8 cellular contexts compared by ENCODE assay signal in the genomic region with DNA sequence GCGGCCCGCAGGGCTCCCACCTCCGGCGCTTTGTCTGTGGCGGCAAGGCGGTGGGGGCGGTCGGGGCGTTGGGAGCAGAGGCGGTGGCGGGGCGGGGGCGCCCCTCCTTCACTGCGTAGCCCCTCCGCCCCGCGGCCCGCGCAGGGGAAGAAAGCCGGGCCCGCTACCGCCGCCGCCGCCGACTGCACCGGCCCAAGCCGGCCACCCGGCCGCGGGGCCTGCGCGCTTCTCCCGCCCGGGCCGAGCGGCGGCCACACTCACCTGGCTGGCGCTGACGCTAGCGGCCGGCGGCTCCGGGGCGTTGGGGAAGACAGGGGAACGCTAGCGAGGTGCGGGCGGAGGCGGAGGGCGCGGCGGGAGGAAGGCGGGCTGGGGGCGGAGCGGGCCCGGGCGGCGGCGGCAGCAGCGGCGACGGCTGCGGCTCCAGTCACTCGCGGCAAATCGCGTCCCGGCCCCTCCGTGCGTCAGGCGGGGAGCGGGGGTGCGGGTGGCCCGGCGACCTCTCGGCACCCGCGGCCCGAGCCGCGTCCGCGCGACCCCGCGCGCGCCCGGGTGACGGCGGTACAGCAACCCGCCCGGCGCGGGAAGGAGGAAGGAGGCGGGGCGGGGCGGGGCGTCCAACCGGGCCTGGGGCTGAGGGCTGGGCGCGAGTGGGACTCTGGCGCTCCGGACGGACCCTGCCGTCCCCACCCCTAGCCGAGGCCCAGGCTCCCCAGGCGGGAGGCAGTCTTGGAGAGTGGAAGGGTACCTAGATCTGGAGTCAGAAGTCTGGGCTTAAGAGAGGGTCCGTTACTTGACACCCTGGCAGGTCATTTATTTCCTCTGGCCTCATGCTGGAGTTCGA. TPM values are rescaled to one million over a fixed set of nuclear protein-coding genes. Genes with fewer than 3 reads are reported as not detected.
A peak's percentile ranks its signal among the peaks of the same experiment; 100 is the strongest.
DNase-seq lines count a peak whose midpoint lies in the region; ATAC-seq and TF ChIP-seq lines count a peak whose summit lies in the region.

A gene with protein sequence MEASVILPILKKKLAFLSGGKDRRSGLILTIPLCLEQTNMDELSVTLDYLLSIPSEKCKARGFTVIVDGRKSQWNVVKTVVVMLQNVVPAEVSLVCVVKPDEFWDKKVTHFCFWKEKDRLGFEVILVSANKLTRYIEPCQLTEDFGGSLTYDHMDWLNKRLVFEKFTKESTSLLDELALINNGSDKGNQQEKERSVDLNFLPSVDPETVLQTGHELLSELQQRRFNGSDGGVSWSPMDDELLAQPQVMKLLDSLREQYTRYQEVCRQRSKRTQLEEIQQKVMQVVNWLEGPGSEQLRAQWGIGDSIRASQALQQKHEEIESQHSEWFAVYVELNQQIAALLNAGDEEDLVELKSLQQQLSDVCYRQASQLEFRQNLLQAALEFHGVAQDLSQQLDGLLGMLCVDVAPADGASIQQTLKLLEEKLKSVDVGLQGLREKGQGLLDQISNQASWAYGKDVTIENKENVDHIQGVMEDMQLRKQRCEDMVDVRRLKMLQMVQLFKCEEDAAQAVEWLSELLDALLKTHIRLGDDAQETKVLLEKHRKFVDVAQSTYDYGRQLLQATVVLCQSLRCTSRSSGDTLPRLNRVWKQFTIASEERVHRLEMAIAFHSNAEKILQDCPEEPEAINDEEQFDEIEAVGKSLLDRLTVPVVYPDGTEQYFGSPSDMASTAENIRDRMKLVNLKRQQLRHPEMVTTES (minus strand): TSS at position 595 of the 844 bp plus-strand sequence. CDS start 72,991 bp downstream, outside the sequence.

- H3K9me3 ChIP-seq in CD8-positive, alpha-beta memory T cell (ENCODE audit: low read length): no peaks in the 10 kb centered on the region
- no peaks in the 10 kb centered on the region for H3K9me3 ChIP-seq in tibial nerve

- peak within 1 kb of the TSS; percentile 42 for H3K4me3 ChIP-seq in CD8-positive, alpha-beta memory T cell (ENCODE audit: low read length)
- peak within 1 kb of the TSS; percentile 73 to 81 (median 77) for H3K4me3 ChIP-seq in tibial nerve

- H3K4me1 Mint-ChIP-seq in CD8-positive, alpha-beta memory T cell: peaks cover 11 to 22% (median 20%) of the 10 kb centered on the region in 3 donors

- WGBS in tibial nerve, 2 donors: 1% methylated on average over 47 to 73 of the region's 111 CpGs

- CTCF ChIA-PET in CD8-positive, alpha-beta memory T cell (lab: Charles Lee): no interaction called here

- H3K27me3 ChIP-seq in CD8-positive, alpha-beta memory T cell (ENCODE audit: insufficient read depth, low read length, poor library complexity, severe bottlenecking): no peaks in the 10 kb centered on the region
- H3K27me3 ChIP-seq in tibial nerve: no peaks in the 10 kb centered on the region

- ATAC-seq in GM19438 (IDR thresholded peaks at IDR 0.05; ENCODE audit: low read depth, unreplicated experiment) (peak; percentile 71), HG03520 (IDR thresholded peaks at IDR 0.05; ENCODE audit: unreplicated experiment) (peak; percentile 58)

- no peak within 1 kb of the TSS for H3K27ac ChIP-seq in CD8-positive, alpha-beta memory T cell (ENCODE audit: low read depth, low read length)
- peak within 1 kb of the TSS; percentile 84 to 91 (median 89) for H3K27ac ChIP-seq in tibial nerve

- H3K27ac Mint-ChIP-seq in CD8-positive, alpha-beta memory T cell: peak within 1 kb of the TSS in 4 of 8 donors; percentile 10 to 58 (median 36)

- peaks cover 0 to 7% (median 2%) of the 10 kb centered on the region in 5 donors for H3K9me3 Mint-ChIP-seq in CD8-positive, alpha-beta memory T cell

- peak; percentile 28 to 48 (median 39) for DNase-seq in CD8-positive, alpha-beta memory T cell
- DNase-seq in activated naive CD4-positive, alpha-beta T cell treated with Interleukin-2 at 50 U/mL for 16 hours: peak; percentile 63
- DNase-seq in germinal center (ENCODE audit: low spot score) (peak; percentile 72), nucleus accumbens (lab: John Stamatoyannopoulos, UW) (peak in 50 of 56 donors; percentile 6 to 82 (median 54)), tibial nerve (ENCODE audit: low spot score in 2 of 2) (peak; percentile 51 to 64)

- H3K36me3 ChIP-seq in CD8-positive, alpha-beta memory T cell (ENCODE audit: insufficient read depth, low read length): no peaks in the 10 kb centered on the region
- no peaks in the 10 kb centered on the region for H3K36me3 ChIP-seq in tibial nerve

- peak in 3 of 5 experiments; percentile 9 to 67 (median 66) for TF ChIP-seq CTCF in tibial nerve (IDR thresholded peaks at IDR 0.05)

- H3K4me1 ChIP-seq in CD8-positive, alpha-beta memory T cell (ENCODE audit: insufficient read depth, low read length): no peaks in the 10 kb centered on the region
- H3K4me1 ChIP-seq in tibial nerve: peaks cover 0 to 48% (median 15%) of the 10 kb centered on the region in 4 donors

- POLR2A ChIA-PET in CD8-positive, alpha-beta memory T cell (lab: Charles Lee): no interaction called here

- no peaks in the 10 kb centered on the region for H3K36me3 Mint-ChIP-seq in CD8-positive, alpha-beta memory T cell

- no peak for TF ChIP-seq EP300 in tibial nerve (IDR thresholded peaks at IDR 0.05)

- H3K27me3 Mint-ChIP-seq in CD8-positive, alpha-beta memory T cell: peaks cover 20 to 47% of the 10 kb centered on the region in 2 donors

- TF ChIP-seq POLR2A in Raji (IDR thresholded peaks at IDR 0.05; ENCODE audit: insufficient read depth, low read depth, low read length): peak; percentile 34; the same call in 1 of the 2 replicates
- TF ChIP-seq POLR2A in tibial nerve (IDR thresholded peaks at IDR 0.05): peak; percentile 66 to 83

- H3K4me3 Mint-ChIP-seq in CD8-positive, alpha-beta memory T cell: peak within 1 kb of the TSS; percentile 76 to 88 (median 83)

RNA-seq across cellular contexts. Expression of the gene that starts here (rescaled TPM):
- 1 to 10 TPM; 1.6 to 3.7 TPM for total RNA-seq in CD8-positive, alpha-beta memory T cell
- polyA plus RNA-seq in CD8-positive, alpha-beta memory T cell: 2.2 TPM
- total RNA-seq in tibial nerve: 10 to 100 TPM; 62.1 to 82.4 (median 73.1) TPM

Comparison
In these comparisons a context has a peak if more than half of its experiments do, and no peak if none do; other contexts are left out.
1. RNA of the gene that starts here (total RNA-seq): 62.1 to 82.4 TPM in tibial nerve; 1.6 to 3.7 TPM in CD8-positive, alpha-beta memory T cell; every median in the first group is over 10 times any median in the second.
2. Peak in every context shown above with its lines, with median percentiles within 50 percentile points of each other: DNase-seq.